Comparison of ENCODE assay signal across 16 cellular contexts in the genomic region with DNA sequence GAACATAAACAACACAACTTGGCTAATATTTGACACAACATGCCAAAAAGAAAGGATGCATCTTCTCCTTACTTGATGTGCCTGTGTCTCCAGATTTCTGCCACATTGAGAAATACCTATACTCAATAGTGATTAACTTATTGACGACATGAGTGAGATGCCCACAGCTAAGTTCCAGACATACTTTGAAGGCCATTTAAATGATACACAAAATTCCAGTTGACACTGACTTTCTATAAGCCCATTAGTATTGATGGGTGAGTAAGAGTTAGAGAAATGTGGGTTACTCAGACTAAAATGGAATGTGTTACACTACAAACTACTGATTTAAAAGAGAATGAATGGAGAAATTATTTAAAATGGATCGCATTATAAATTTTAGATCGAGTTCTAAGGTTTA.
DNase-seq lines count a peak whose midpoint lies in the region; ATAC-seq and TF ChIP-seq lines count a peak whose summit lies in the region.
"Had no signal": no experiment of that assay in that cellular context is flagged by ENCODE, and none has a peak within 500 bp of the region (broad histone marks: within the 10 kb centered on the region; RNA-seq: fewer than 3 reads in every experiment).

No MANE protein-coding gene starts in this region.

- no peak overlapping the region for H3K4me3 Mint-ChIP-seq in CD4-positive, alpha-beta memory T cell
- H3K4me3 Mint-ChIP-seq: H9, HFFc6 had no signal

- H3K4me1 Mint-ChIP-seq in CD4-positive, alpha-beta memory T cell, result no peaks in the 10 kb centered on the region

- no peak overlapping the region for H3K4me2 ChIP-seq in SK-N-SH
- H3K4me2 ChIP-seq in PC-9, result no peak overlapping the region
- H3K4me2 ChIP-seq: BLaER1 had no signal

- POLR2A ChIA-PET in SK-N-SH (lab: Yijun Ruan, JAX), result no interaction called here
- POLR2A ChIA-PET in PC-9 (lab: Charles Lee; ENCODE audit: unreplicated experiment), result no interaction called here
- POLR2A ChIA-PET in CD4-positive, alpha-beta memory T cell (lab: Charles Lee; ENCODE audit: partially characterized antibody), result no interaction called here
- POLR2A ChIA-PET in GM10248 (lab: Yijun Ruan, JAX), result no interaction called here

- H3K27me3 ChIP-seq in SK-N-SH (ENCODE audit: insufficient read depth), result no peaks in the 10 kb centered on the region
- no peaks in the 10 kb centered on the region for H3K27me3 ChIP-seq in PC-9 (ENCODE audit: insufficient read depth, low read depth)
- no peaks in the 10 kb centered on the region for H3K27me3 ChIP-seq in CD4-positive, alpha-beta memory T cell (ENCODE audit: insufficient read depth, low read length)
- H3K27me3 ChIP-seq: BLaER1 had no signal

- no peak overlapping the region for H3K4me3 ChIP-seq in SK-N-SH (ENCODE audit: low read depth in 2 of 2, low read length in 1 of 2)
- H3K4me3 ChIP-seq in PC-9, result no peak overlapping the region
- no peak overlapping the region for H3K4me3 ChIP-seq in CD4-positive, alpha-beta memory T cell (ENCODE audit: low read length in 2 of 2)
- H3K4me3 ChIP-seq: BLaER1, GM12878 had no signal

- no TSS peak for BruUV-seq in PC-9 (replicated peaks; lab: Mats Ljungman, UMichigan)

- no peaks in the 10 kb centered on the region for H4K20me1 ChIP-seq in SK-N-SH (ENCODE audit: insufficient read depth)
- H4K20me1 ChIP-seq in PC-9 (ENCODE audit: insufficient read depth), result no peaks in the 10 kb centered on the region
- H4K20me1 ChIP-seq: BLaER1 had no signal

- H3F3A ChIP-seq in SK-N-SH (replicated peaks; ENCODE audit: insufficient read depth) (no peaks in the 10 kb centered on the region), PC-9 (ENCODE audit: insufficient read depth, low read depth) (no peaks in the 10 kb centered on the region)

- DNase-seq in SK-N-SH (no peak), PC-9 (no peak), iris pigment epithelial cell (ENCODE audit: low read depth) (peak; percentile 14), GM10248 (ENCODE audit: extremely low spot score) (no peak)
- no peak for DNase-seq in activated CD8-positive, alpha-beta memory T cell treated with anti-CD3 and anti-CD28 coated beads, Interleukin-2, amount 50 U/mL, for 4 hours
- no peak for DNase-seq in CD4-positive, alpha-beta memory T cell
- DNase-seq: AML-193, DMS53, GOT3, H9, HFFc6 had no signal

- H3K36me3 Mint-ChIP-seq in CD4-positive, alpha-beta memory T cell, result no peaks in the 10 kb centered on the region

- H2AFZ ChIP-seq in SK-N-SH (ENCODE audit: low read depth) (no peak overlapping the region), PC-9 (0 out of 2 replicates have a peak overlapping the region, but pooled peaks have one; percentile 13)

- 67% methylated on average over 3 of the region's 3 CpGs for WGBS in SK-N-SH (ENCODE audit: low lambda C conversion rate)

- TF ChIP-seq CTCF in SK-N-SH (IDR thresholded peaks at IDR 0.05), result no peak
- TF ChIP-seq CTCF in PC-9 (conservative IDR thresholded peaks at IDR 0.05), result no peak
- no peak for TF ChIP-seq CTCF in GM10248 (IDR thresholded peaks at IDR 0.05; ENCODE audit: control extremely low read depth, extremely low read depth, low read depth, missing control alignments)

- H3K36me3 ChIP-seq in SK-N-SH (replicated peaks in 1 of 2; ENCODE audit: control insufficient read depth in 1 of 2, insufficient read depth in 2 of 2, low read length in 1 of 2), result no peaks in the 10 kb centered on the region
- no peaks in the 10 kb centered on the region for H3K36me3 ChIP-seq in PC-9 (ENCODE audit: low read depth)
- no peaks in the 10 kb centered on the region for H3K36me3 ChIP-seq in CD4-positive, alpha-beta memory T cell (ENCODE audit: insufficient read depth, low read length)
- H3K36me3 ChIP-seq: BLaER1 had no signal

- intact Hi-C loops in PC-9 (cut with micrococcal nuclease; ENCODE audit: unreplicated experiment), result no loop called here
- intact Hi-C loops in CD4-positive, alpha-beta memory T cell (cut with micrococcal nuclease), result no loop called here

- H3K9me3 ChIP-seq in SK-N-SH, result no peaks in the 10 kb centered on the region
- no peaks in the 10 kb centered on the region; the same call in 1 of the 2 replicates for H3K9me3 ChIP-seq in PC-9 (ENCODE audit: insufficient read depth, low read depth)
- H3K9me3 ChIP-seq in CD4-positive, alpha-beta memory T cell (ENCODE audit: control insufficient read depth in 1 of 2, low read length in 2 of 2), result no peaks in the 10 kb centered on the region
- H3K9me3 ChIP-seq: BLaER1 had no signal

- no peak for TF ChIP-seq RAD21 in SK-N-SH (IDR thresholded peaks at IDR 0.05; ENCODE audit: low read length)

- H3K79me2 ChIP-seq in SK-N-SH (ENCODE audit: insufficient read depth) (no peaks in the 10 kb centered on the region), PC-9 (ENCODE audit: low read depth) (no peaks in the 10 kb centered on the region)

- H3K27ac Mint-ChIP-seq in CD4-positive, alpha-beta memory T cell, result no peak overlapping the region
- H3K27ac Mint-ChIP-seq: H9, HFFc6 had no signal

- H3K27ac ChIP-seq in SK-N-SH (ENCODE audit: low read depth in 2 of 2, low read length in 1 of 2) (no peak overlapping the region), PC-9 (no peak overlapping the region)
- no peak overlapping the region for H3K27ac ChIP-seq in CD4-positive, alpha-beta memory T cell (ENCODE audit: low read depth, low read length)
- H3K27ac ChIP-seq: 22Rv1, BLaER1 had no signal

- peaks cover 0 to 12% (median 0%) of the 10 kb centered on the region in 8 donors for H3K9me3 Mint-ChIP-seq in CD4-positive, alpha-beta memory T cell

- CTCF ChIA-PET in SK-N-SH (lab: Yijun Ruan, JAX), result no interaction called here
- CTCF ChIA-PET in PC-9 (lab: Charles Lee), result no interaction called here
- CTCF ChIA-PET in CD4-positive, alpha-beta memory T cell (lab: Charles Lee; ENCODE audit: partially characterized antibody), result no interaction called here
- CTCF ChIA-PET in GM10248 (lab: Yijun Ruan, JAX), result no interaction called here

- H3K4me1 ChIP-seq in SK-N-SH (ENCODE audit: control insufficient read depth in 1 of 2, insufficient read depth in 2 of 2, low read depth in 1 of 2, low read length in 1 of 2), result no peaks in the 10 kb centered on the region
- H3K4me1 ChIP-seq in PC-9 (replicated peaks; ENCODE audit: insufficient read depth), result no peaks in the 10 kb centered on the region
- no peaks in the 10 kb centered on the region for H3K4me1 ChIP-seq in CD4-positive, alpha-beta memory T cell (ENCODE audit: insufficient read depth, low read length)
- H3K4me1 ChIP-seq: BLaER1 had no signal

- no peak overlapping the region for H3K9ac ChIP-seq in SK-N-SH
- H3K9ac ChIP-seq: BLaER1 had no signal

- no peak for TF ChIP-seq EP300 in SK-N-SH (IDR thresholded peaks at IDR 0.05; ENCODE audit: borderline replicate concordance in 1 of 2, low read depth in 1 of 2, low read length in 1 of 2)

- ATAC-seq in SK-N-SH treated with all-trans-retinoic acid at 6 μM for 48 hours (no peak), GM18907 (IDR thresholded peaks at IDR 0.05; ENCODE audit: unreplicated experiment) (no peak)
- ATAC-seq: GM12878 had no signal

- no peaks in the 10 kb centered on the region for H3K27me3 Mint-ChIP-seq in CD4-positive, alpha-beta memory T cell

- no peaks in the 10 kb centered on the region for H3K9me2 ChIP-seq in SK-N-SH
- H3K9me2 ChIP-seq in PC-9 (ENCODE audit: insufficient read depth), result no peaks in the 10 kb centered on the region

TF ChIP-seq in SK-N-SH, 30 proteins besides CTCF, POLR2A, EP300 and RAD21 (continues in another document):
- TF ChIP-seq, protein P1, sequence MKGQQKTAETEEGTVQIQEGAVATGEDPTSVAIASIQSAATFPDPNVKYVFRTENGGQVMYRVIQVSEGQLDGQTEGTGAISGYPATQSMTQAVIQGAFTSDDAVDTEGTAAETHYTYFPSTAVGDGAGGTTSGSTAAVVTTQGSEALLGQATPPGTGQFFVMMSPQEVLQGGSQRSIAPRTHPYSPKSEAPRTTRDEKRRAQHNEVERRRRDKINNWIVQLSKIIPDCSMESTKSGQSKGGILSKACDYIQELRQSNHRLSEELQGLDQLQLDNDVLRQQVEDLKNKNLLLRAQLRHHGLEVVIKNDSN (IDR thresholded peaks at IDR 0.05; ENCODE audit: borderline replicate concordance, low read depth), result no peak
- TF ChIP-seq FOSL2 (IDR thresholded peaks at IDR 0.05; ENCODE audit: borderline replicate concordance, low read depth), result peak; percentile 6; the same call in 1 of the 2 replicates

TF ChIP-seq in SK-N-SH treated with all-trans-retinoic acid at 6 μM for 48 hours, 23 proteins besides CTCF, POLR2A, EP300 and RAD21 (continues in another document):
- no peak for TF ChIP-seq ZC3H10 (CRISPR knock-in tag; IDR thresholded peaks at IDR 0.05)
- no peak for TF ChIP-seq ZFP30 (CRISPR knock-in tag; IDR thresholded peaks at IDR 0.05)
- TF ChIP-seq, protein P2, sequence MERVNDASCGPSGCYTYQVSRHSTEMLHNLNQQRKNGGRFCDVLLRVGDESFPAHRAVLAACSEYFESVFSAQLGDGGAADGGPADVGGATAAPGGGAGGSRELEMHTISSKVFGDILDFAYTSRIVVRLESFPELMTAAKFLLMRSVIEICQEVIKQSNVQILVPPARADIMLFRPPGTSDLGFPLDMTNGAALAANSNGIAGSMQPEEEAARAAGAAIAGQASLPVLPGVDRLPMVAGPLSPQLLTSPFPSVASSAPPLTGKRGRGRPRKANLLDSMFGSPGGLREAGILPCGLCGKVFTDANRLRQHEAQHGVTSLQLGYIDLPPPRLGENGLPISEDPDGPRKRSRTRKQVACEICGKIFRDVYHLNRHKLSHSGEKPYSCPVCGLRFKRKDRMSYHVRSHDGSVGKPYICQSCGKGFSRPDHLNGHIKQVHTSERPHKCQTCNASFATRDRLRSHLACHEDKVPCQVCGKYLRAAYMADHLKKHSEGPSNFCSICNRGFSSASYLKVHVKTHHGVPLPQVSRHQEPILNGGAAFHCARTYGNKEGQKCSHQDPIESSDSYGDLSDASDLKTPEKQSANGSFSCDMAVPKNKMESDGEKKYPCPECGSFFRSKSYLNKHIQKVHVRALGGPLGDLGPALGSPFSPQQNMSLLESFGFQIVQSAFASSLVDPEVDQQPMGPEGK (CRISPR knock-in tag; IDR thresholded peaks at IDR 0.05; ENCODE audit: borderline replicate concordance), result no peak
- TF ChIP-seq OSR1 (CRISPR knock-in tag; IDR thresholded peaks at IDR 0.05), result no peak
- no peak for TF ChIP-seq ESRRG (CRISPR knock-in tag; IDR thresholded peaks at IDR 0.05)
- no peak for TF ChIP-seq RARB (CRISPR knock-in tag; IDR thresholded peaks at IDR 0.05)
- TF ChIP-seq, protein P3, sequence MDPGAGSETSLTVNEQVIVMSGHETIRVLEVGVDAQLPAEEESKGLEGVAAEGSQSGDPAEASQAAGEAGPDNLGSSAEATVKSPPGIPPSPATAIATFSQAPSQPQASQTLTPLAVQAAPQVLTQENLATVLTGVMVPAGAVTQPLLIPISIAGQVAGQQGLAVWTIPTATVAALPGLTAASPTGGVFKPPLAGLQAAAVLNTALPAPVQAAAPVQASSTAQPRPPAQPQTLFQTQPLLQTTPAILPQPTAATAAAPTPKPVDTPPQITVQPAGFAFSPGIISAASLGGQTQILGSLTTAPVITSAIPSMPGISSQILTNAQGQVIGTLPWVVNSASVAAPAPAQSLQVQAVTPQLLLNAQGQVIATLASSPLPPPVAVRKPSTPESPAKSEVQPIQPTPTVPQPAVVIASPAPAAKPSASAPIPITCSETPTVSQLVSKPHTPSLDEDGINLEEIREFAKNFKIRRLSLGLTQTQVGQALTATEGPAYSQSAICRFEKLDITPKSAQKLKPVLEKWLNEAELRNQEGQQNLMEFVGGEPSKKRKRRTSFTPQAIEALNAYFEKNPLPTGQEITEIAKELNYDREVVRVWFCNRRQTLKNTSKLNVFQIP (CRISPR knock-in tag; IDR thresholded peaks at IDR 0.05; ENCODE audit: borderline replicate concordance, low read depth), result no peak
